Comparison of ENCODE assay signal across 26 cellular contexts in genomic region chr1:154797175-154797574, GRCh38.
"Had no signal": no experiment of that assay in that cellular context is flagged by ENCODE, and none has a peak within 500 bp of the region (broad histone marks: within the 10 kb centered on the region; RNA-seq: fewer than 3 reads in every experiment).

No MANE protein-coding gene starts in this region.

- H3K4me1 ChIP-seq: stomach, testis, thyroid gland, tibial artery, tibial nerve, transverse colon, upper lobe of left lung, upper lobe of right lung, vagina had no signal

- DNase-seq: stimulated activated CD4-positive, alpha-beta T cell treated with anti-CD3 and anti-CD28 coated beads, Interleukin-2, amount 100 ng/mL, for 48 hours; stimulated activated CD4-positive, alpha-beta T cell treated with anti-CD3 and anti-CD28 coated beads, Interleukin-4, amount 100 ng/mL, for 1 hour; stimulated activated CD4-positive, alpha-beta T cell treated with anti-CD3 and anti-CD28 coated beads, Interleukin-4, amount 100 ng/mL, for 24 hours; stimulated activated CD4-positive, alpha-beta T cell treated with anti-CD3 and anti-CD28 coated beads, Interleukin-4, amount 100 ng/mL, for 4 hours; stimulated activated CD8-positive, alpha-beta memory T cell treated with anti-CD3 and anti-CD28 coated beads, Interleukin-4, amount 100 ng/mL, for 48 hours; stimulated activated naive B cell treated with anti-CD40 and anti-IgM and Interleukin-4, amounts not matched to agents 10 μg/mL and 1 μg/mL and 100 μg/mL, for 72 hours; stimulated activated naive CD4-positive, alpha-beta T cell; stimulated activated naive CD4-positive, alpha-beta T cell treated with Interleukin-2 at 50 U/mL for 16 hours; stimulated activated naive CD8-positive, alpha-beta T cell treated with anti-CD3 and anti-CD28 coated beads, Interleukin-15, amount 100 ng/mL, for 72 hours; stimulated activated naive CD8-positive, alpha-beta T cell treated with anti-CD3 and anti-CD28 coated beads, Interleukin-15, Interleukin-2, amounts not matched to agents 100 U/mL and 50 U/mL, for 24 hours; stomach; testis; thyroid gland; tibial artery; transverse colon; trophoblast cell; upper lobe of left lung; upper lobe of right lung; uterus had no signal

- H3K27ac ChIP-seq: stomach, suprapubic skin, testis, thoracic aorta, thyroid gland, tibial artery, tibial nerve, transverse colon, upper lobe of left lung, upper lobe of right lung, uterus, vagina had no signal

- H3K4me3 ChIP-seq: stomach, suprapubic skin, testis, thoracic aorta, thyroid gland, tibial artery, tibial nerve, transverse colon, upper lobe of left lung, upper lobe of right lung, uterus, vagina had no signal

- FAIRE-seq: urothelium cell line had no signal

- H3K36me3 ChIP-seq: stomach, suprapubic skin, thoracic aorta, thyroid gland, tibial artery, tibial nerve, transverse colon, upper lobe of left lung, upper lobe of right lung, uterus, vagina had no signal

- H3K9me3 ChIP-seq: stomach, suprapubic skin, testis, thoracic aorta, thyroid gland, tibial artery, tibial nerve, transverse colon, upper lobe of left lung, upper lobe of right lung, uterus, vagina had no signal

- H3K27me3 ChIP-seq: testis, thyroid gland, transverse colon, upper lobe of left lung, upper lobe of right lung, uterus, vagina had no signal

- ATAC-seq: stimulated activated effector memory CD8-positive, alpha-beta T cell treated with anti-CD3 and anti-CD28 coated beads, Interleukin-12 subunit alpha, Interleukin-12 subunit beta, amount 100 ng/mL, for 72 hours; stimulated activated memory B cell treated with anti-CD40 and anti-IgM and Interleukin-4, amounts not matched to agents 10 μg/mL and 1 μg/mL and 100 μg/mL, for 72 hours; stimulated activated naive B cell treated with anti-CD40 and anti-IgM and Interleukin-4, amounts not matched to agents 10 μg/mL and 1 μg/mL and 100 μg/mL, for 72 hours; stimulated activated naive CD8-positive, alpha-beta T cell treated with anti-CD3 and anti-CD28 coated beads, Interleukin-15, amount 100 ng/mL, for 72 hours; stimulated activated naive CD8-positive, alpha-beta T cell treated with anti-CD3 and anti-CD28 coated beads, Interleukin-15, Interleukin-2, amounts not matched to agents 100 U/mL and 50 U/mL, for 24 hours; upper lobe of right lung had no signal
